In genomic region chr7:64959072-64959747, GRCh38 we compare ENCODE assay signal across 16 cellular contexts. TPM values are rescaled to one million over a fixed set of nuclear protein-coding genes. Genes with fewer than 3 reads are reported as not detected.
DNase-seq lines count a peak whose midpoint lies in the region; ATAC-seq, FAIRE-seq and TF ChIP-seq lines count a peak whose summit lies in the region.
"Had no signal": no experiment of that assay in that cellular context is flagged by ENCODE, and none has a peak within 500 bp of the region (broad histone marks: within the 10 kb centered on the region; RNA-seq: fewer than 3 reads in every experiment).

No MANE protein-coding gene starts in this region.

- WGBS in adrenal gland, 4 donors, result 85 to 92% (median 88%) methylated on average over 3 of the region's 3 CpGs

- no peaks in the 10 kb centered on the region for H3K79me2 ChIP-seq in endothelial cell of umbilical vein (ENCODE audit: control insufficient read depth, insufficient read depth, low read length)

- no peak for FAIRE-seq in endothelial cell of umbilical vein (lab: Jason Lieb, UNC)

- ATAC-seq in HG03354 (IDR thresholded peaks at IDR 0.05; ENCODE audit: poor library complexity, severe bottlenecking, unreplicated experiment), result no peak
- ATAC-seq: psoas muscle had no signal

- H3K9ac ChIP-seq in endothelial cell of umbilical vein (replicated peaks; ENCODE audit: extremely low read depth, insufficient read depth, low read length), result no peak overlapping the region

- H3K27me3 ChIP-seq in endothelial cell of umbilical vein (ENCODE audit: control insufficient read depth in 2 of 2, insufficient read depth in 2 of 2, low read length in 2 of 2) (no peaks in the 10 kb centered on the region), adrenal gland (no peaks in the 10 kb centered on the region)
- H3K27me3 ChIP-seq: heart right ventricle, SJSA1 had no signal

- H3K27ac ChIP-seq in endothelial cell of umbilical vein (ENCODE audit: insufficient read depth, low read depth, low read length), result no peak overlapping the region
- H3K27ac ChIP-seq in adrenal gland, result no peak overlapping the region
- H3K27ac ChIP-seq: heart right ventricle, psoas muscle, SJSA1 had no signal

- no peaks in the 10 kb centered on the region for H3K36me3 ChIP-seq in endothelial cell of umbilical vein (ENCODE audit: control insufficient read depth in 2 of 2, extremely low read depth in 1 of 2, insufficient read depth in 2 of 2, low read length in 2 of 2)
- H3K36me3 ChIP-seq in adrenal gland (replicated peaks in 1 of 2), result no peaks in the 10 kb centered on the region
- H3K36me3 ChIP-seq: heart right ventricle, SJSA1 had no signal

- H3K9me3 ChIP-seq in endothelial cell of umbilical vein (replicated peaks; ENCODE audit: control insufficient read depth, insufficient read depth, low read length), result no peaks in the 10 kb centered on the region
- H3K9me3 ChIP-seq in adrenal gland (replicated peaks in 1 of 3), result no peaks in the 10 kb centered on the region
- H3K9me3 ChIP-seq: psoas muscle had no signal

- intact Hi-C loops in endothelial cell of umbilical vein (cut with micrococcal nuclease), result no loop called here
- intact Hi-C loops in adrenal gland (cut with DNase I), result no loop called here

- dilution Hi-C loops in endothelial cell of umbilical vein (cut with MboI; ENCODE audit: extremely low pct_ligation_motif_present, low sequenced_read_pairs), result no loop called here

- H2AFZ ChIP-seq in endothelial cell of umbilical vein (ENCODE audit: low read depth, low read length), result no peak overlapping the region

- H3K9me1 ChIP-seq in endothelial cell of umbilical vein (replicated peaks; ENCODE audit: control insufficient read depth, extremely low read depth, insufficient read depth, low read length), result no peaks in the 10 kb centered on the region

- no peaks in the 10 kb centered on the region for H4K20me1 ChIP-seq in endothelial cell of umbilical vein (replicated peaks; ENCODE audit: control insufficient read depth, extremely low read depth, insufficient read depth, low read length)

- TF ChIP-seq POLR2A in endothelial cell of umbilical vein (IDR thresholded peaks at IDR 0.05; ENCODE audit: low read depth, low read length), result no peak
- TF ChIP-seq POLR2A in adrenal gland (IDR thresholded peaks at IDR 0.05), result no peak

- H3K4me3 ChIP-seq in endothelial cell of umbilical vein (replicated peaks in 1 of 3; ENCODE audit: insufficient read depth in 1 of 3, low read depth in 1 of 3, low read length in 3 of 3), result no peak overlapping the region
- no peak overlapping the region for H3K4me3 ChIP-seq in adrenal gland
- H3K4me3 ChIP-seq: heart right ventricle, psoas muscle, SJSA1 had no signal

- H3K4me2 ChIP-seq in endothelial cell of umbilical vein (ENCODE audit: insufficient read depth, low read length), result no peak overlapping the region

- DNase-seq in DMS153 (lab: John Stamatoyannopoulos, UW) (peak; percentile 50), NCI-H128 (lab: John Stamatoyannopoulos, UW; ENCODE audit: unreplicated experiment) (peak; percentile 59), NCI-H69 (lab: John Stamatoyannopoulos, UW) (peak; percentile 73), endothelial cell of umbilical vein (ENCODE audit: low read depth, low spot score) (peak; percentile 15), NOMO-1 treated with DMSO at 0.1 percent for 48 hours (lab: John Stamatoyannopoulos, UW; ENCODE audit: unreplicated experiment) (no peak), D341Med (ENCODE audit: low spot score) (no peak), adrenal gland (no peak)
- DNase-seq: activated CD4-positive, alpha-beta T cell treated with anti-CD3 and anti-CD28 coated beads, Interleukin-2, amount 50 U/mL, for 4 hours; amniotic stem cell; HCEC 1CT; heart right ventricle; NCI-H526 treated with DMSO at 0.1 percent for 48 hours; psoas muscle; stimulated activated CD4-positive, alpha-beta T cell treated with anti-CD3 and anti-CD28 coated beads, Interleukin-15, amount 100 ng/mL, for 24 hours had no signal

- TF ChIP-seq CTCF in endothelial cell of umbilical vein (IDR thresholded peaks at IDR 0.05; ENCODE audit: extremely low read depth in 1 of 2, insufficient read depth in 1 of 2, low read depth in 1 of 2, low read length in 2 of 2) (no peak), adrenal gland (IDR thresholded peaks at IDR 0.05) (no peak)

- CTCF ChIA-PET in endothelial cell of umbilical vein (lab: Charles Lee), result interaction anchor here (1.0 kb wide), 1 partner anchor 9 kb away, joined by 3 read pairs; no protein-coding TSS in a partner anchor

- BruUV-seq in endothelial cell of umbilical vein (replicated peaks; lab: Mats Ljungman, UMichigan), result no TSS peak

- no peaks in the 10 kb centered on the region for H3K4me1 ChIP-seq in endothelial cell of umbilical vein (ENCODE audit: control insufficient read depth, extremely low read depth, insufficient read depth, low read length)
- H3K4me1 ChIP-seq in adrenal gland (replicated peaks in 1 of 2), result no peaks in the 10 kb centered on the region
- H3K4me1 ChIP-seq: psoas muscle, SJSA1 had no signal

- POLR2A ChIA-PET in endothelial cell of umbilical vein (lab: Charles Lee), result no interaction called here

TF ChIP-seq in endothelial cell of umbilical vein, 7 proteins besides CTCF, POLR2A, EP300 and RAD21:
- TF ChIP-seq MAX (IDR thresholded peaks at IDR 0.05; ENCODE audit: insufficient read depth, insufficient read length) (no peak), FOS (IDR thresholded peaks at IDR 0.05; ENCODE audit: borderline replicate concordance, insufficient read depth, low read length) (no peak)

RNA-seq across cellular contexts. Expression of gene ZNF117, which starts 31.6 kb away (rescaled TPM):
- total RNA-seq in endothelial cell of umbilical vein (12.6 and 24.7 TPM in 2 replicates), adrenal gland (10 to 100 TPM; 12.0 to 75.5 (median 39.9) TPM)
- polyA plus RNA-seq in endothelial cell of umbilical vein (4.5 and 5.9 TPM in 2 replicates), adrenal gland (10 to 100 TPM; 23.6 to 60.5 (median 29.9) TPM)
- polyA plus RNA-seq in endothelial cell of umbilical vein (2011; cell fraction: cytosol; rRNA removed), result 1.4 and 2.7 TPM in 2 replicates
- 110 and 148 TPM in 2 replicates for polyA plus RNA-seq in endothelial cell of umbilical vein (2011; cell fraction: nucleus; rRNA removed)
- 24.8 and 28.9 TPM in 2 replicates for polyA plus RNA-seq in endothelial cell of umbilical vein (2012)
- 10.0 and 10.3 TPM in 2 replicates for polyA minus RNA-seq in endothelial cell of umbilical vein
- polyA minus RNA-seq in endothelial cell of umbilical vein (2011; cell fraction: cytosol; rRNA and poly(A)+ RNA removed), result not detected
- 34.3 and 64.4 TPM in 2 replicates for polyA minus RNA-seq in endothelial cell of umbilical vein (2011; cell fraction: nucleus; rRNA and poly(A)+ RNA removed)

RNA-seq across cellular contexts. Expression of gene ERV3-1, which starts 47.3 kb away (rescaled TPM):
- total RNA-seq in endothelial cell of umbilical vein, result 28.4 and 44.6 TPM in 2 replicates
- polyA plus RNA-seq in endothelial cell of umbilical vein, result 25.0 and 29.6 TPM in 2 replicates
- polyA plus RNA-seq in endothelial cell of umbilical vein (2011; cell fraction: cytosol; rRNA removed), result 7.5 and 10.2 TPM in 2 replicates
- 238 and 298 TPM in 2 replicates for polyA plus RNA-seq in endothelial cell of umbilical vein (2011; cell fraction: nucleus; rRNA removed)
- polyA plus RNA-seq in endothelial cell of umbilical vein (2012), result 48.8 and 56.5 TPM in 2 replicates
- 84.5 and 88.1 TPM in 2 replicates for polyA minus RNA-seq in endothelial cell of umbilical vein
- polyA minus RNA-seq in endothelial cell of umbilical vein (2011; cell fraction: cytosol; rRNA and poly(A)+ RNA removed), result 0.61 TPM
- polyA minus RNA-seq in endothelial cell of umbilical vein (2011; cell fraction: nucleus; rRNA and poly(A)+ RNA removed), result 165 and 265 TPM in 2 replicates
- total RNA-seq in adrenal gland, result 100 to 1,000 TPM in 2 of 8 donors, 10 to 100 TPM in 6; 37.6 to 180 (median 68.5) TPM
- 10 to 100 TPM in 2 of 3 donors, 1 to 10 TPM in 1; 9.6 to 67.7 (median 18.6) TPM for polyA plus RNA-seq in adrenal gland

RNA-seq across cellular contexts. Expression of gene ZNF273, which starts 56.1 kb away (rescaled TPM):
- 4.0 and 4.1 TPM in 2 replicates for total RNA-seq in endothelial cell of umbilical vein
- polyA plus RNA-seq in endothelial cell of umbilical vein, result 1.4 TPM in 2 replicates
- polyA plus RNA-seq in endothelial cell of umbilical vein (2011; cell fraction: cytosol; rRNA removed), result 1.6 and 1.9 TPM in 2 replicates
- polyA plus RNA-seq in endothelial cell of umbilical vein (2011; cell fraction: nucleus; rRNA removed), result 2.4 and 3.3 TPM in 2 replicates
- polyA plus RNA-seq in endothelial cell of umbilical vein (2012), result 1.6 and 1.8 TPM in 2 replicates
- polyA minus RNA-seq in endothelial cell of umbilical vein, result 0.75 and 1.3 TPM in 2 replicates
- polyA minus RNA-seq in endothelial cell of umbilical vein (2011; cell fraction: cytosol; rRNA and poly(A)+ RNA removed), result 3.9 TPM
- polyA minus RNA-seq in endothelial cell of umbilical vein (2011; cell fraction: nucleus; rRNA and poly(A)+ RNA removed), result 3.2 and 5.2 TPM in 2 replicates
- 1 to 10 TPM; 2.1 to 9.2 (median 4.7) TPM for total RNA-seq in adrenal gland
- polyA plus RNA-seq in adrenal gland, result 1 to 10 TPM; 3.0 to 9.0 (median 6.5) TPM

Comparison
In these comparisons a context has a peak if more than half of its experiments do, and no peak if none do; other contexts are left out.
1. DNase-seq: peak in DMS153 (single experiment), NCI-H128 (single experiment), NCI-H69 (single experiment) and endothelial cell of umbilical vein (single experiment); none in NOMO-1 treated with DMSO at 0.1 percent for 48 hours (single experiment), D341Med (single experiment) and adrenal gland (0 of 7).